ENCODE assay signal across 2 cellular contexts in the genomic region with DNA sequence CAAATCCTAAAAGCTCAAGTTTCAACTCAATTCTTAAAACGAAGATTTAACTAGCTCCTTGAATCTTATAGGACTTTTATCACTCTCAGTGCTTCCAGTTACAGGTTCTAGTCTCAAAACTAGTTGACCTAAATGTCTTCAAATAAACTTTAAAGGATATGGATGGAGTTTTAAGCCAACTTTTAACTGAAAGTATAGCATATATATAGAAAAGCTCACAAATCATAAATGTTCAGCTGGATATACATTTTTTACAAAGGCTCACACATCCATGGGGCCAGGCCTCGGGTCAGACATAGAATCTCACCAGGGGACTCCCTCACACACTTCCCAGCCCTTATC.
TF ChIP-seq lines count a peak whose summit lies in the region.

No MANE protein-coding gene starts in this region.

TF ChIP-seq in A549, 52 proteins besides CTCF, POLR2A, EP300 and RAD21 (continued from another document):
- TF ChIP-seq ATOH8 (CRISPR knock-in tag; IDR thresholded peaks at IDR 0.05; ENCODE audit: low read depth) (no peak), PBX3 (IDR thresholded peaks at IDR 0.05) (no peak), GATA3 (IDR thresholded peaks at IDR 0.05; ENCODE audit: borderline replicate concordance) (no peak), HDAC2 (IDR thresholded peaks at IDR 0.05) (no peak), RCOR1 (IDR thresholded peaks at IDR 0.05; ENCODE audit: low read depth, low read length) (no peak), HOXB5 (CRISPR knock-in tag; IDR thresholded peaks at IDR 0.05) (no peak), NFE2L2 (conservative IDR thresholded peaks at IDR 0.05; ENCODE audit: low read length) (no peak), RARB (CRISPR knock-in tag; IDR thresholded peaks at IDR 0.05) (no peak), CBX8 (IDR thresholded peaks at IDR 0.05) (no peak), HOXB13 (CRISPR knock-in tag; IDR thresholded peaks at IDR 0.05; ENCODE audit: low read depth) (no peak), EHF (CRISPR knock-in tag; IDR thresholded peaks at IDR 0.05) (no peak), FOSB (CRISPR knock-in tag; IDR thresholded peaks at IDR 0.05) (no peak), KDM5A (IDR thresholded peaks at IDR 0.05) (no peak), PHF8 (IDR thresholded peaks at IDR 0.05; ENCODE audit: borderline replicate concordance, low read depth) (no peak)
- TF ChIP-seq, protein P1, sequence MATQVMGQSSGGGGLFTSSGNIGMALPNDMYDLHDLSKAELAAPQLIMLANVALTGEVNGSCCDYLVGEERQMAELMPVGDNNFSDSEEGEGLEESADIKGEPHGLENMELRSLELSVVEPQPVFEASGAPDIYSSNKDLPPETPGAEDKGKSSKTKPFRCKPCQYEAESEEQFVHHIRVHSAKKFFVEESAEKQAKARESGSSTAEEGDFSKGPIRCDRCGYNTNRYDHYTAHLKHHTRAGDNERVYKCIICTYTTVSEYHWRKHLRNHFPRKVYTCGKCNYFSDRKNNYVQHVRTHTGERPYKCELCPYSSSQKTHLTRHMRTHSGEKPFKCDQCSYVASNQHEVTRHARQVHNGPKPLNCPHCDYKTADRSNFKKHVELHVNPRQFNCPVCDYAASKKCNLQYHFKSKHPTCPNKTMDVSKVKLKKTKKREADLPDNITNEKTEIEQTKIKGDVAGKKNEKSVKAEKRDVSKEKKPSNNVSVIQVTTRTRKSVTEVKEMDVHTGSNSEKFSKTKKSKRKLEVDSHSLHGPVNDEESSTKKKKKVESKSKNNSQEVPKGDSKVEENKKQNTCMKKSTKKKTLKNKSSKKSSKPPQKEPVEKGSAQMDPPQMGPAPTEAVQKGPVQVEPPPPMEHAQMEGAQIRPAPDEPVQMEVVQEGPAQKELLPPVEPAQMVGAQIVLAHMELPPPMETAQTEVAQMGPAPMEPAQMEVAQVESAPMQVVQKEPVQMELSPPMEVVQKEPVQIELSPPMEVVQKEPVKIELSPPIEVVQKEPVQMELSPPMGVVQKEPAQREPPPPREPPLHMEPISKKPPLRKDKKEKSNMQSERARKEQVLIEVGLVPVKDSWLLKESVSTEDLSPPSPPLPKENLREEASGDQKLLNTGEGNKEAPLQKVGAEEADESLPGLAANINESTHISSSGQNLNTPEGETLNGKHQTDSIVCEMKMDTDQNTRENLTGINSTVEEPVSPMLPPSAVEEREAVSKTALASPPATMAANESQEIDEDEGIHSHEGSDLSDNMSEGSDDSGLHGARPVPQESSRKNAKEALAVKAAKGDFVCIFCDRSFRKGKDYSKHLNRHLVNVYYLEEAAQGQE (IDR thresholded peaks at IDR 0.05) = no peak

TF ChIP-seq in GM12878, 131 proteins besides CTCF, POLR2A, EP300 and RAD21:
- peak; percentile 78 for TF ChIP-seq CUX1 (IDR thresholded peaks at IDR 0.05; ENCODE audit: insufficient replicate concordance, low read depth, low read length)
- TF ChIP-seq, protein P2, sequence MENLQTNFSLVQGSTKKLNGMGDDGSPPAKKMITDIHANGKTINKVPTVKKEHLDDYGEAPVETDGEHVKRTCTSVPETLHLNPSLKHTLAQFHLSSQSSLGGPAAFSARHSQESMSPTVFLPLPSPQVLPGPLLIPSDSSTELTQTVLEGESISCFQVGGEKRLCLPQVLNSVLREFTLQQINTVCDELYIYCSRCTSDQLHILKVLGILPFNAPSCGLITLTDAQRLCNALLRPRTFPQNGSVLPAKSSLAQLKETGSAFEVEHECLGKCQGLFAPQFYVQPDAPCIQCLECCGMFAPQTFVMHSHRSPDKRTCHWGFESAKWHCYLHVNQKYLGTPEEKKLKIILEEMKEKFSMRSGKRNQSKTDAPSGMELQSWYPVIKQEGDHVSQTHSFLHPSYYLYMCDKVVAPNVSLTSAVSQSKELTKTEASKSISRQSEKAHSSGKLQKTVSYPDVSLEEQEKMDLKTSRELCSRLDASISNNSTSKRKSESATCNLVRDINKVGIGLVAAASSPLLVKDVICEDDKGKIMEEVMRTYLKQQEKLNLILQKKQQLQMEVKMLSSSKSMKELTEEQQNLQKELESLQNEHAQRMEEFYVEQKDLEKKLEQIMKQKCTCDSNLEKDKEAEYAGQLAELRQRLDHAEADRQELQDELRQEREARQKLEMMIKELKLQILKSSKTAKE (IDR thresholded peaks at IDR 0.05; ENCODE audit: low read depth, poor library complexity, severe bottlenecking) = peak; percentile 33
- TF ChIP-seq CREM (IDR thresholded peaks at IDR 0.05; ENCODE audit: low read depth) = no peak
- no peak for TF ChIP-seq EED (IDR thresholded peaks at IDR 0.05; ENCODE audit: low read depth)
